In the genomic region with DNA sequence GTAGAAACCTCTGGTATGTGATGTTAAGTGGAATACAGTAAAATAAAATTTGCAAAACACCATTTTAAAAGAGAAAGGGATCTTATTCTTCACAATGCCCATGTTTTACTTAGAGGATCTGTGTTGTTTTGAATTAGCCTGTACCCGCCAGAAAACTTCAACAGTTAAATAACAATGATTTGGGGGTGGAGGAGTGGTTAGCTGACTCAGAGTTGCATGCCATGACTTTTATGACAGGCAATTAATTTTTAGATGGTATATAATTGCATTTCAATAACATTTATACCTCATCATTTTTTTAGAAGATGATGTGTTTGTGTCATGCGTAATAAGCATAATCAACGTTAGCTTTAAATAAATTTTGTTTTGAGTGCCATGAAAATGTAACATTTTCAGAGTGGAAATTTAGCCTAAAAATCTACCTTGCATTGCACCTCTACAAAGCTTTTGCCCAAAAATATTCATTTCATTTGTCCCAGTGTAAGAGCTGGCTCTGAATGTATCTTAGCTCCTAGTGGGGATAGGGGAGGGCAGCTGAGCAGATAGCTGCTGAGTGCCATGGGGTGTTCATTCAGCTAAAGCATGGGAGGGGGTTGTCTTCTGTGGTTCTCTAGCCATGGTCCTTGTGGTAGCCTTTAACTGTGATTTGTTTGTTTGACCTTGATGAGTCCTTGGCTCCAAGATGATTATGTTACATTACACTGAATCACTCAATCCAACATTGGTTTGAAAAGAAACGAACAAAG, we compare ENCODE assay signal across 25 cellular contexts.
DNase-seq lines count a peak whose midpoint lies in the region; ATAC-seq and TF ChIP-seq lines count a peak whose summit lies in the region.
"Had no signal": no experiment of that assay in that cellular context is flagged by ENCODE, and none has a peak within 500 bp of the region (broad histone marks: within the 10 kb centered on the region; RNA-seq: fewer than 3 reads in every experiment).

No MANE protein-coding gene starts in this region.

- H3K9me3 Mint-ChIP-seq in MCF 10A (ENCODE audit: unreplicated experiment) (no peaks in the 10 kb centered on the region), WTC11 (no peaks in the 10 kb centered on the region)
- H3K9me3 Mint-ChIP-seq: activated T-cell treated with anti-CD3 and anti-CD28 coated beads, Interleukin-2, amount 50 U/mL, for 24 hours; stimulated activated naive CD8-positive, alpha-beta T cell treated with anti-CD3 and anti-CD28 coated beads, Interleukin-15, Interleukin-2, amounts not matched to agents 100 ng/mL and 50 ng/mL, for 24 hours had no signal

- peak overlapping the region; percentile 23 for H3K27ac Mint-ChIP-seq in MCF 10A (ENCODE audit: low read depth, unreplicated experiment)
- no peak overlapping the region for H3K27ac Mint-ChIP-seq in WTC11
- H3K27ac Mint-ChIP-seq: activated CD8-positive, alpha-beta T cell treated with anti-CD3 and anti-CD28 coated beads, Interleukin-2, amount 10 ng/mL, durations not matched to agents 7 days and 5 days; activated T-cell treated with anti-CD3 and anti-CD28 coated beads, Interleukin-2, amount 50 U/mL, for 24 hours; B cell; stimulated activated naive CD8-positive, alpha-beta T cell treated with anti-CD3 and anti-CD28 coated beads, Interleukin-15, Interleukin-2, amounts not matched to agents 100 ng/mL and 50 ng/mL, for 24 hours had no signal

- H3K27ac ChIP-seq in breast epithelium = no peak overlapping the region
- H3K27ac ChIP-seq in foreskin keratinocyte = peak overlapping the region; percentile 7
- H3K27ac ChIP-seq: KMS-11, neutrophil, thyroid gland had no signal

- peak; percentile 63 for ATAC-seq in WTC11
- peak; percentile 63 for ATAC-seq in foreskin keratinocyte
- no peak for ATAC-seq in GM18502 (IDR thresholded peaks at IDR 0.05; ENCODE audit: poor library complexity, unreplicated experiment)
- ATAC-seq in HG02571 (IDR thresholded peaks at IDR 0.05; ENCODE audit: unreplicated experiment) = no peak
- ATAC-seq in GM19452 (IDR thresholded peaks at IDR 0.05; ENCODE audit: unreplicated experiment) = no peak
- ATAC-seq: activated CD8-positive, alpha-beta T cell treated with anti-CD3 and anti-CD28 coated beads, Interleukin-2, amount 10 ng/mL, durations not matched to agents 7 days and 5 days; Right ventricle myocardium inferior had no signal

- CTCF ChIA-PET in MCF 10A (lab: Yijun Ruan, JAX) (interaction anchor here (0.6 to 2.7 kb wide), 7 partner anchors 13 to 796 kb away, joined by 3 to 12 read pairs (median 3); no protein-coding TSS in a partner anchor), WTC11 (lab: Charles Lee) (interaction anchor here (0.8 to 1.9 kb wide), 2 partner anchors 215 to 795 kb away, joined by 3 to 6 read pairs; no protein-coding TSS in a partner anchor)

- no peak overlapping the region for H3K4me3 ChIP-seq in breast epithelium
- H3K4me3 ChIP-seq: lung, thyroid gland had no signal

- TF ChIP-seq POLR2A in breast epithelium (IDR thresholded peaks at IDR 0.05) = no peak

- H3K36me3 ChIP-seq in breast epithelium = no peaks in the 10 kb centered on the region
- H3K36me3 ChIP-seq: neutrophil, thyroid gland had no signal

- no peaks in the 10 kb centered on the region for H3K9me3 ChIP-seq in breast epithelium
- H3K9me3 ChIP-seq: neutrophil, thyroid gland had no signal

- intact Hi-C loops in MCF 10A (cut with micrococcal nuclease) = loop anchor here (10.0 kb wide), 1 partner anchor 421 kb away; no protein-coding TSS in a partner anchor
- intact Hi-C loops in breast epithelium (cut with DNase I; ENCODE audit: low total_unique reads) = no loop called here

- H3K27me3 Mint-ChIP-seq in MCF 10A (ENCODE audit: insufficient read depth, unreplicated experiment) (no peaks in the 10 kb centered on the region), WTC11 (ENCODE audit: low read depth) (no peaks in the 10 kb centered on the region)
- H3K27me3 Mint-ChIP-seq: activated T-cell treated with anti-CD3 and anti-CD28 coated beads, Interleukin-2, amount 50 U/mL, for 24 hours; B cell; stimulated activated naive CD8-positive, alpha-beta T cell treated with anti-CD3 and anti-CD28 coated beads, Interleukin-15, Interleukin-2, amounts not matched to agents 100 ng/mL and 50 ng/mL, for 24 hours had no signal

- POLR2A ChIA-PET in MCF 10A (lab: Yijun Ruan, JAX) (interaction anchor here (0.6 to 2.7 kb wide), 14 partner anchors 14 to 794 kb away, joined by 3 to 8 read pairs (median 3); a partner anchor contains a TSS), WTC11 (lab: Charles Lee) (no interaction called here)

- H3K4me1 ChIP-seq in breast epithelium = no peaks in the 10 kb centered on the region
- peaks cover 22% of the 10 kb centered on the region for H3K4me1 ChIP-seq in foreskin keratinocyte
- H3K4me1 ChIP-seq: thyroid gland had no signal

- no peak overlapping the region for H3K4me3 Mint-ChIP-seq in MCF 10A (ENCODE audit: unreplicated experiment)
- no peak overlapping the region for H3K4me3 Mint-ChIP-seq in WTC11
- H3K4me3 Mint-ChIP-seq: activated CD8-positive, alpha-beta T cell treated with anti-CD3 and anti-CD28 coated beads, Interleukin-2, amount 10 ng/mL, durations not matched to agents 7 days and 5 days; activated T-cell treated with anti-CD3 and anti-CD28 coated beads, Interleukin-2, amount 50 U/mL, for 24 hours; B cell; stimulated activated naive CD8-positive, alpha-beta T cell treated with anti-CD3 and anti-CD28 coated beads, Interleukin-15, Interleukin-2, amounts not matched to agents 100 ng/mL and 50 ng/mL, for 24 hours had no signal

- H3K4me1 Mint-ChIP-seq in MCF 10A (ENCODE audit: insufficient read depth, unreplicated experiment) = peaks cover 9% of the 10 kb centered on the region
- H3K4me1 Mint-ChIP-seq in WTC11 = peaks cover 21% of the 10 kb centered on the region

- peak; percentile 41 for DNase-seq in MCF 10A (ENCODE audit: unreplicated experiment)
- no peak for DNase-seq in breast epithelium (ENCODE audit: low spot score in 2 of 2)
- no peak for DNase-seq in WTC11 (ENCODE audit: low spot score)
- no peak for DNase-seq in foreskin keratinocyte
- no peak for DNase-seq in NCI-H1105 treated with DMSO at 0.1 percent for 48 hours (lab: John Stamatoyannopoulos, UW)
- DNase-seq: 8988T; activated CD4-positive, CD25-positive, alpha-beta regulatory T cell treated with anti-CD3 and anti-CD28 coated beads, Interleukin-2, amount 50 U/mL, for 72 hours; activated CD8-positive, alpha-beta T cell treated with anti-CD3 and anti-CD28 coated beads, Interleukin-2, amount 10 ng/mL, durations not matched to agents 7 days and 5 days; activated T-cell treated with anti-CD3 and anti-CD28 coated beads, Interleukin-2, amount 50 U/mL, for 24 hours; islet precursor cell; MV-4-11; NCI-H1694 treated with DMSO at 0.1 percent for 48 hours; NCI-H748 treated with DMSO at 0.1 percent for 48 hours; stimulated activated CD4-positive, alpha-beta T cell treated with anti-CD3 and anti-CD28 coated beads, Interleukin-4, amount 100 ng/mL, for 1 hour; SW 1271; thyroid gland had no signal

- TF ChIP-seq CTCF in MCF 10A (IDR thresholded peaks at IDR 0.05; ENCODE audit: unreplicated experiment) (no peak), breast epithelium (IDR thresholded peaks at IDR 0.05) (no peak), WTC11 (IDR thresholded peaks at IDR 0.05) (no peak), foreskin keratinocyte (conservative IDR thresholded peaks at IDR 0.05) (no peak)

- no peaks in the 10 kb centered on the region for H3K27me3 ChIP-seq in breast epithelium
- no peaks in the 10 kb centered on the region for H3K27me3 ChIP-seq in foreskin keratinocyte
- H3K27me3 ChIP-seq: neutrophil, thyroid gland had no signal

- H3K36me3 Mint-ChIP-seq in MCF 10A (ENCODE audit: insufficient read depth, unreplicated experiment) (peaks cover 10% of the 10 kb centered on the region), WTC11 (no peaks in the 10 kb centered on the region)

- no TSS peak for BruUV-seq in MCF 10A (replicated peaks; lab: Mats Ljungman, UMichigan)

TF ChIP-seq in WTC11, 78 proteins besides CTCF, POLR2A, EP300 and RAD21:
- TF ChIP-seq NR1H2 (CRISPR knock-in tag; IDR thresholded peaks at IDR 0.05) (no peak), ZNF263 (CRISPR knock-in tag; IDR thresholded peaks at IDR 0.05; ENCODE audit: low read depth) (no peak), ZNF396 (CRISPR knock-in tag; IDR thresholded peaks at IDR 0.05; ENCODE audit: borderline replicate concordance) (no peak)
TF ChIP-seq in WTC11: peak in this region for 0.

Comparison
In these comparisons a context has a peak if more than half of its experiments do, and no peak if none do; other contexts are left out.
1. ATAC-seq: peak in WTC11 (single experiment) and foreskin keratinocyte (single experiment); none in GM18502 (single experiment), HG02571 (single experiment) and GM19452 (single experiment).